Comparison of ENCODE assay signal across 10 cellular contexts in genomic region chr11:17588721-17589120, GRCh38. TPM values are rescaled to one million over a fixed set of nuclear protein-coding genes. Genes with fewer than 3 reads are reported as not detected.
"Had no signal": no experiment of that assay in that cellular context is flagged by ENCODE, and none has a peak within 500 bp of the region (broad histone marks: within the 10 kb centered on the region; RNA-seq: fewer than 3 reads in every experiment).

No MANE protein-coding gene starts in this region.

- H3K4me3 Mint-ChIP-seq: HFFc6, IgD-negative memory B cell had no signal

- H3K36me3 Mint-ChIP-seq: IgD-negative memory B cell had no signal

- H3K9me3 ChIP-seq: HAP-1 had no signal

- H3K27ac ChIP-seq: GM23248, HL-60 had no signal

- H3K9ac ChIP-seq: GM23248 had no signal

- H3K4me1 Mint-ChIP-seq: IgD-negative memory B cell had no signal

- FAIRE-seq: HepG2 had no signal

- H2AFZ ChIP-seq: GM23248 had no signal

- H3K36me3 ChIP-seq: HAP-1 had no signal

- H3K4me1 ChIP-seq: HAP-1 had no signal

- H3K27ac Mint-ChIP-seq: HFFc6, IgD-negative memory B cell had no signal

- H3K9me3 Mint-ChIP-seq: HFFc6, IgD-negative memory B cell had no signal

- H3K4me3 ChIP-seq: GM23248, HAP-1 had no signal

- DNase-seq: GM23248, GOT3, H7, HFFc6 had no signal

RNA-seq across cellular contexts. Expression of gene OTOG, which starts 41.7 kb away (rescaled TPM):
- total RNA-seq: GM23248, H4, HepG2, HFFc6, HT1080 had no signal
- polyA plus RNA-seq: GM23248, HepG2, IgD-negative memory B cell had no signal

RNA-seq across cellular contexts. Expression of gene USH1C, which starts 44.5 kb away (rescaled TPM):
- total RNA-seq: GM23248, H4, HepG2, HFFc6, HT1080 had no signal
- polyA plus RNA-seq: GM23248, HepG2, IgD-negative memory B cell had no signal
